1 cellular context compared by ENCODE assay signal in genomic region chr18:11850821-11851155, GRCh38.
TF ChIP-seq lines count a peak whose summit lies in the region.

No MANE protein-coding gene starts in this region.

TF ChIP-seq in K562, 482 proteins besides CTCF, POLR2A, EP300 and RAD21 (continued from another document):
- TF ChIP-seq ZNF639 (CRISPR knock-in tag; conservative IDR thresholded peaks at IDR 0.05 in 1 of 2, IDR thresholded peaks at IDR 0.05 in 1 of 2) (peak in 1 of 2 experiments; percentile 36; a peak in 1 of 4 replicates), RFX1 (IDR thresholded peaks at IDR 0.05) (peak; percentile 23; the same call in 1 of the 2 replicates)
TF ChIP-seq in K562: peak in this region for 2.
